9 cellular contexts compared by ENCODE assay signal in the genomic region with DNA sequence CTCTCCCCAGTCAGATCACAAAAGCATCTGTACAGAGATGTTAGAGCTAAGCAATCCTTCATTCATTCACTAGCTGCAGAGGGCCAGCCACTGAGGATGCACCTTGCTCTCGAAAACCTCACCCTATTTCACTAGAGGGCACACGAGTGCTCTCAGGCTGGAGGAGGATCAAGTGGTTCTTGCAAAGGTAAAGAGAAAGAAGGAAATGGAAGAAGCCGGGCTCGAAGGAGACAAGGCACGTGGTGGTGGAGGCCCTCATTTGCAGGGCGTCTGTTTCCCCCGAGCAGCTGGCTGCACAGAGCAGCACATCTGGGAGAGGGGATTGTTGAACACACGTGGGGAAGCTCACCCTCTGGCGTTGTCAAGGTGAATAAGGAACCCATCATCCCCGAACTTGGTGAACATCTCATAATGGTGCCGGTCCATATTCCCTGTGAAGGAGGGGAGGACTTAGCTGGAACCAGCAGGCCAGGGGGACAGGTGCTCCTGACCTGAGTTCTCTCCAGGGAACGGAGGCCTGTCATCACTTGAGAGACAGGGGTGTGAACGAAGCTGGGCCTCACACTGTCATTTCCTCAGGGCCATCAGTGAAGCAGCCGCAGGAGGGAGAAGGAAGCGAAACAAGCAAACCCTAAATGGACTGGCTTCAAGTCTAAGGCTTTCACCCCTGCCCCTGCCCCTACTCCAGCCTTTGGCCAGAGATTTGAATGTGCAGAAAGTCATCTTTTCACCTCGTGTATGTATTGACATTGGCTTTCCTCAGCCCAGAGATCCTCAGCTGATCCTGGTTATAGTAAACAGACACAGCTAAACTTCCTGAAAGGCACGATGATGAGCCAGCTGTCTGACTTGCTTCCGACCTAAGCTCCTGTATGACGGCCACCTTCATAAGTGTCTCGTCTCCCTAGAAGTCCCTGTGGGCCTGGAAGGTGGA. TPM values are rescaled to one million over a fixed set of nuclear protein-coding genes. Genes with fewer than 3 reads are reported as not detected.
DNase-seq lines count a peak whose midpoint lies in the region; ATAC-seq and TF ChIP-seq lines count a peak whose summit lies in the region.
"Had no signal": no experiment of that assay in that cellular context is flagged by ENCODE, and none has a peak within 500 bp of the region (broad histone marks: within the 10 kb centered on the region; RNA-seq: fewer than 3 reads in every experiment).

No MANE protein-coding gene starts in this region.

- no peak overlapping the region for H3K4me2 ChIP-seq in HCT116 (ENCODE audit: low read length)

- H3K9ac ChIP-seq in HCT116 (ENCODE audit: low read length) = no peak overlapping the region

- no peaks in the 10 kb centered on the region for H3K27me3 Mint-ChIP-seq in Calu3 (ENCODE audit: unreplicated experiment)

- RAD21 ChIA-PET in HCT116 (lab: Charles Lee; ENCODE audit: low non-redundant PET in 1 of 2, low total read pairs in 2 of 2, uncharacterized antibody in 2 of 2, unreplicated experiment in 2 of 2) = no interaction called here

- H4K20me1 ChIP-seq in HCT116 (ENCODE audit: insufficient read depth) = no peaks in the 10 kb centered on the region

- POLR2A ChIA-PET in HCT116 (lab: Charles Lee) = no interaction called here

- CTCF ChIA-PET in Calu3 (lab: Charles Lee) (no interaction called here), HCT116 (lab: Charles Lee) (no interaction called here)

- no peak overlapping the region for H2AFZ ChIP-seq in HCT116 (ENCODE audit: low read depth, low read length, poor library complexity, severe bottlenecking)

- no peaks in the 10 kb centered on the region for H3K9me3 Mint-ChIP-seq in Calu3 (ENCODE audit: low read depth, unreplicated experiment)
- H3K9me3 Mint-ChIP-seq: neural crest cell had no signal

- H3K79me2 ChIP-seq in HCT116 (ENCODE audit: insufficient read depth, low read length) = no peaks in the 10 kb centered on the region

- H3K27ac ChIP-seq in HCT116 (ENCODE audit: low read depth, low read length) = no peak overlapping the region

- no peak for TF ChIP-seq CTCF in Calu3 (IDR thresholded peaks at IDR 0.05; ENCODE audit: unreplicated experiment)
- no peak for TF ChIP-seq CTCF in HCT116 (IDR thresholded peaks at IDR 0.05 in 2 of 3, conservative IDR thresholded peaks at IDR 0.05 in 1 of 3; ENCODE audit: borderline replicate concordance in 1 of 3, insufficient read depth in 1 of 3, low read depth in 2 of 3, low read length in 2 of 3)

- ATAC-seq in HCT116 (peak; percentile 24; the same call in 1 of the 2 replicates), GM18873 (IDR thresholded peaks at IDR 0.05; ENCODE audit: low FRiP score, unreplicated experiment) (no peak)

- H3K36me3 Mint-ChIP-seq in Calu3 (ENCODE audit: insufficient read depth, unreplicated experiment) = peaks cover 41% of the 10 kb centered on the region

- TF ChIP-seq POLR2A in HCT116 (IDR thresholded peaks at IDR 0.05; ENCODE audit: borderline replicate concordance, extremely low read depth, insufficient read depth, insufficient read length) = no peak

- H3K4me3 ChIP-seq in HCT116 (replicated peaks in 1 of 2; ENCODE audit: low read depth in 1 of 2, low read length in 2 of 2) = no peak overlapping the region

- DNase-seq in Calu3 = peak; percentile 13
- DNase-seq in HCT116 (ENCODE audit: low read depth, low spot score) = no peak
- peak; percentile 10 for DNase-seq in cerebellum (ENCODE audit: low spot score)
- peak; percentile 49 for DNase-seq in mucosa of gallbladder (ENCODE audit: low spot score)
- DNase-seq in NCI-H2081 treated with DMSO at 0.1 percent for 48 hours (lab: John Stamatoyannopoulos, UW) = no peak
- no peak for DNase-seq in stimulated activated CD4-positive, alpha-beta T cell treated with anti-CD3 and anti-CD28 coated beads, Interleukin-4, amount 100 ng/mL, for 1 hour
- no peak for DNase-seq in iPS-NIHi11 (ENCODE audit: low spot score)

- no peaks in the 10 kb centered on the region for H3K4me1 ChIP-seq in HCT116 (ENCODE audit: control insufficient read depth in 1 of 2, insufficient read depth in 2 of 2, low read length in 2 of 2)

- no peaks in the 10 kb centered on the region for H3K27me3 ChIP-seq in HCT116 (ENCODE audit: insufficient read depth, low read length)

- TF ChIP-seq RAD21 in HCT116 (IDR thresholded peaks at IDR 0.05; ENCODE audit: low read depth) = 0 out of 2 replicates have a peak, but pooled peaks have one; percentile 4

- peaks cover 10 to 28% of the 10 kb centered on the region in 2 experiments; a peak in 3 of 4 replicates for H3K36me3 ChIP-seq in HCT116 (ENCODE audit: control insufficient read depth in 1 of 2, insufficient read depth in 2 of 2, low read length in 2 of 2)

- H3K4me1 Mint-ChIP-seq in Calu3 (ENCODE audit: low read depth, unreplicated experiment) = no peaks in the 10 kb centered on the region

- H3K27ac Mint-ChIP-seq in Calu3 (ENCODE audit: unreplicated experiment) = peak overlapping the region; percentile 16

- H3K9me2 ChIP-seq in HCT116 (ENCODE audit: insufficient read depth) = no peaks in the 10 kb centered on the region

- intact Hi-C loops in Calu3 (cut with micrococcal nuclease; ENCODE audit: unreplicated experiment) = loop anchor here (10.0 kb wide), 1 partner anchor 695 kb away; no protein-coding TSS in a partner anchor
- intact Hi-C loops in HCT116 (cut with micrococcal nuclease) = loop anchor here (10.0 kb wide), 1 partner anchor 705 kb away; no protein-coding TSS in a partner anchor

- no peak overlapping the region for H3K4me3 Mint-ChIP-seq in Calu3 (ENCODE audit: low read depth, unreplicated experiment)
- H3K4me3 Mint-ChIP-seq: neural crest cell had no signal

- BruUV-seq in Calu3 (replicated peaks; lab: Mats Ljungman, UMichigan) (no TSS peak), HCT116 (replicated peaks; lab: Mats Ljungman, UMichigan) (no TSS peak)

- H3K9me3 ChIP-seq in HCT116 (ENCODE audit: control insufficient read depth in 1 of 2, insufficient read depth in 1 of 2, low read depth in 1 of 2, low read length in 2 of 2) = no peaks in the 10 kb centered on the region

TF ChIP-seq in HCT116, 20 proteins besides CTCF, POLR2A, EP300 and RAD21:
- TF ChIP-seq SRF (IDR thresholded peaks at IDR 0.05; ENCODE audit: low read depth) (no peak), CEBPB (IDR thresholded peaks at IDR 0.05; ENCODE audit: low read depth) (no peak), EZH2phosphoT487 (IDR thresholded peaks at IDR 0.05; ENCODE audit: borderline replicate concordance) (no peak), ZNF274 (IDR thresholded peaks at IDR 0.05; ENCODE audit: low read depth, low read length) (no peak)

RNA-seq across cellular contexts. Expression of a gene that starts 27.6 kb away (rescaled TPM):
- total RNA-seq in Calu3 (2022) (239 and 248 TPM in 2 replicates), HCT116 (2021; ENCODE audit: unreplicated experiment) (295 TPM), cerebellum (244 TPM), mucosa of gallbladder (258 TPM)
- 187 and 230 TPM in 2 replicates for polyA plus RNA-seq in HCT116 (2012)

Comparison
In these comparisons a context has a peak if more than half of its experiments do, and no peak if none do; other contexts are left out.
1. DNase-seq: peak in Calu3 (single experiment), cerebellum (single experiment) and mucosa of gallbladder (single experiment); none in HCT116 (single experiment), NCI-H2081 treated with DMSO at 0.1 percent for 48 hours (single experiment), stimulated activated CD4-positive, alpha-beta T cell treated with anti-CD3 and anti-CD28 coated beads, Interleukin-4, amount 100 ng/mL, for 1 hour (single experiment) and iPS-NIHi11 (single experiment).